In genomic region chr19:42279902-42280760, GRCh38 we compare ENCODE assay signal across 8 cellular contexts. TPM values are rescaled to one million over a fixed set of nuclear protein-coding genes. Genes with fewer than 3 reads are reported as not detected.
DNase-seq lines count a peak whose midpoint lies in the region; ATAC-seq and TF ChIP-seq lines count a peak whose summit lies in the region.

No MANE protein-coding gene starts in this region.

- H3K36me3 ChIP-seq in liver (ENCODE audit: control insufficient read depth in 4 of 4, insufficient read depth in 3 of 4, low read depth in 1 of 4, low read length in 3 of 4) = peaks cover 0 to 3% (median 0%) of the 10 kb centered on the region in 4 donors

- ATAC-seq in HG03139 (IDR thresholded peaks at IDR 0.05; ENCODE audit: unreplicated experiment) = peak; percentile 30
- no peak for ATAC-seq in HG03565 (IDR thresholded peaks at IDR 0.05; ENCODE audit: unreplicated experiment)

- intact Hi-C loops in dendritic cell treated with granulocyte-macrophage colony-stimulating factor and Interleukin-4, amounts not matched to agents 40 ng/mL and 50 ng/mL, for 4 days (cut with micrococcal nuclease) = no loop called here

- in situ Hi-C loops in GM13976 (cut with MboI; ENCODE audit: low sequenced_read_pairs, unreplicated experiment) = no loop called here

- H3K36me3 Mint-ChIP-seq in dendritic cell treated with granulocyte-macrophage colony-stimulating factor and Interleukin-4, amounts not matched to agents 40 ng/mL and 50 ng/mL, for 4 days (ENCODE audit: low read depth) = peaks cover 35% of the 10 kb centered on the region

- H3K4me1 Mint-ChIP-seq in dendritic cell treated with granulocyte-macrophage colony-stimulating factor and Interleukin-4, amounts not matched to agents 40 ng/mL and 50 ng/mL, for 4 days (ENCODE audit: low read depth) = peaks cover 49% of the 10 kb centered on the region

- TF ChIP-seq RAD21 in liver (IDR thresholded peaks at IDR 0.05) = peak; percentile 72 to 77

- peaks cover 16 to 68% (median 47%) of the 10 kb centered on the region in 4 donors for H3K4me1 ChIP-seq in liver (ENCODE audit: control insufficient read depth in 4 of 4, insufficient read depth in 4 of 4, low read length in 3 of 4)

- peak overlapping the region; percentile 80 for H3K4me3 Mint-ChIP-seq in dendritic cell treated with granulocyte-macrophage colony-stimulating factor and Interleukin-4, amounts not matched to agents 40 ng/mL and 50 ng/mL, for 4 days

- peak overlapping the region; percentile 32 to 80 for H3K9ac ChIP-seq in liver (ENCODE audit: low read depth in 1 of 2, low read length in 2 of 2)

- under 1% methylated on average over 84 of the region's 84 CpGs for WGBS in liver

- H3K27ac Mint-ChIP-seq in dendritic cell treated with granulocyte-macrophage colony-stimulating factor and Interleukin-4, amounts not matched to agents 40 ng/mL and 50 ng/mL, for 4 days = no peak overlapping the region

- H3K9me3 ChIP-seq in liver (ENCODE audit: control insufficient read depth in 4 of 4, low read length in 3 of 4) = no peaks in the 10 kb centered on the region

- peak overlapping the region; percentile 61 to 87 for H3K27ac ChIP-seq in liver (ENCODE audit: low read depth in 1 of 2, low read length in 2 of 2)

- H3K27me3 Mint-ChIP-seq in dendritic cell treated with granulocyte-macrophage colony-stimulating factor and Interleukin-4, amounts not matched to agents 40 ng/mL and 50 ng/mL, for 4 days = no peaks in the 10 kb centered on the region

- H3K4me3 ChIP-seq in liver (ENCODE audit: low read depth in 1 of 3, low read length in 3 of 3) = peak overlapping the region; percentile 27 to 76 (median 74)

- DNase-seq in GM13976 (ENCODE audit: low spot score) = peak; percentile 93
- peak; percentile 80 for DNase-seq in NCI-H446 treated with DMSO at 0.1 percent for 48 hours (lab: John Stamatoyannopoulos, UW)
- DNase-seq in activated CD4-positive, alpha-beta T cell treated with anti-CD3 and anti-CD28 coated beads, Interleukin-2, amount 50 U/mL, for 1 hour = peak; percentile 83
- peak; percentile 88 for DNase-seq in stimulated activated CD4-positive, alpha-beta T cell treated with anti-CD3 and anti-CD28 coated beads, Interleukin-4, amount 100 ng/mL, for 1 hour

- TF ChIP-seq CTCF in GM13976 (IDR thresholded peaks at IDR 0.05; ENCODE audit: borderline replicate concordance, control extremely low read depth, extremely low read depth, insufficient read depth, missing control alignments) = peak; percentile 94
- peak; percentile 75 for TF ChIP-seq CTCF in liver (IDR thresholded peaks at IDR 0.05; ENCODE audit: low read depth, low read length, missing input control)

- no peaks in the 10 kb centered on the region for H3K9me3 Mint-ChIP-seq in dendritic cell treated with granulocyte-macrophage colony-stimulating factor and Interleukin-4, amounts not matched to agents 40 ng/mL and 50 ng/mL, for 4 days

- H3K27me3 ChIP-seq in liver (ENCODE audit: control insufficient read depth in 4 of 4, insufficient read depth in 4 of 4, low read length in 3 of 4) = no peaks in the 10 kb centered on the region

TF ChIP-seq in liver, 16 proteins besides CTCF, POLR2A, EP300 and RAD21:
- TF ChIP-seq SP1 (IDR thresholded peaks at IDR 0.05) (peak; percentile 58), FOXA1 (IDR thresholded peaks at IDR 0.05) (no peak)

RNA-seq across cellular contexts. Expression of gene CIC, which starts 11.1 kb away (rescaled TPM):
- total RNA-seq in liver = 10 to 100 TPM; 14.1 to 21.3 TPM
- 10 to 100 TPM in 1 of 2 donors, 1 to 10 TPM in 1; 5.6 to 20.4 TPM for polyA plus RNA-seq in liver

RNA-seq across cellular contexts. Expression of gene PRR19, which starts 21.8 kb away (rescaled TPM):
- under 1 TPM in 1 of 2 donors, not detected in 1; 0.42 TPM for total RNA-seq in liver
- under 1 TPM; 0.27 to 0.43 TPM for polyA plus RNA-seq in liver

RNA-seq across cellular contexts. Expression of gene PAFAH1B3, which starts 22.3 kb away (rescaled TPM):
- 10 to 100 TPM in 1 of 2 donors, 1 to 10 TPM in 1; 2.7 to 35.8 TPM for total RNA-seq in liver
- 1 to 10 TPM; 6.4 to 6.7 TPM for polyA plus RNA-seq in liver

RNA-seq across cellular contexts. Expression of gene ERF, which starts 25.2 kb away (rescaled TPM):
- total RNA-seq in liver = 10 to 100 TPM in 1 of 2 donors, 1 to 10 TPM in 1; 8.7 to 17.1 TPM
- 10 to 100 TPM; 10.4 to 21.0 TPM for polyA plus RNA-seq in liver

RNA-seq across cellular contexts. Expression of gene TMEM145, which starts 33.0 kb away (rescaled TPM):
- under 1 TPM in 1 of 2 donors, not detected in 1; 0.08 TPM for total RNA-seq in liver
- under 1 TPM in 1 of 2 donors, not detected in 1; 0.02 TPM for polyA plus RNA-seq in liver
